In genomic region chr9:17614246-17614645, GRCh38 we compare ENCODE assay signal across 15 cellular contexts. TPM values are rescaled to one million over a fixed set of nuclear protein-coding genes. Genes with fewer than 3 reads are reported as not detected.
DNase-seq lines count a peak whose midpoint lies in the region; ATAC-seq and TF ChIP-seq lines count a peak whose summit lies in the region.
"Had no signal": no experiment of that assay in that cellular context is flagged by ENCODE, and none has a peak within 500 bp of the region (broad histone marks: within the 10 kb centered on the region; RNA-seq: fewer than 3 reads in every experiment).

No MANE protein-coding gene starts in this region.

- peak overlapping the region in 4 of 5 experiments; percentile 15 to 72 (median 29) for H3K27ac Mint-ChIP-seq in brain
- H3K27ac Mint-ChIP-seq: CD4-positive, alpha-beta T cell had no signal

- H3K9me3 Mint-ChIP-seq in brain, result peaks cover 0 to 3% (median 0%) of the 10 kb centered on the region in 5 experiments

- ATAC-seq in HG02642 (IDR thresholded peaks at IDR 0.05; ENCODE audit: poor library complexity, unreplicated experiment), result no peak
- ATAC-seq: A549 had no signal

- DNase-seq in G401 (ENCODE audit: low spot score) (peak; percentile 94), NCI-H446 treated with DMSO at 0.1 percent for 48 hours (lab: John Stamatoyannopoulos, UW) (peak; percentile 44), medulla oblongata (ENCODE audit: extremely low spot score) (peak; percentile 14), LoVo (ENCODE audit: low spot score) (no peak), NCI-H1930 (lab: John Stamatoyannopoulos, UW) (no peak), NOMO-1 treated with dmso at 0.1 percent for 144 hours (lab: John Stamatoyannopoulos, UW; ENCODE audit: unreplicated experiment) (no peak)
- DNase-seq: AML-193; Caco-2; CD4-positive, alpha-beta T cell; GDM1 had no signal

- no peak overlapping the region for H3K4me3 Mint-ChIP-seq in brain
- H3K4me3 Mint-ChIP-seq: CD4-positive, alpha-beta T cell had no signal

- no peak for TF ChIP-seq CTCF in brain (conservative IDR thresholded peaks at IDR 0.05)

- in situ Hi-C loops in G401 (cut with HindIII; ENCODE audit: low sequenced_read_pairs), result no loop called here

- no peaks in the 10 kb centered on the region for H3K36me3 Mint-ChIP-seq in brain

- peaks cover 36% of the 10 kb centered on the region for H3K4me1 Mint-ChIP-seq in brain

- peaks cover 12% of the 10 kb centered on the region for H3K27me3 Mint-ChIP-seq in brain

RNA-seq across cellular contexts. Expression of gene SH3GL2, which starts 35.4 kb away (rescaled TPM):
- total RNA-seq in G401 (2014; rRNA removed; shearing (Covaris generic)), result not detected in 2 replicates
- 58.4 TPM for polyA plus RNA-seq in brain (ENCODE audit: insufficient read depth, low read depth, low replicate concordance)
- total RNA-seq: Caco-2; CD4-positive, alpha-beta T cell; GM23248; HT1080 had no signal

Comparison
In these comparisons a context has a peak if more than half of its experiments do, and no peak if none do; other contexts are left out.
1. DNase-seq: peak in G401 (single experiment), NCI-H446 treated with DMSO at 0.1 percent for 48 hours (single experiment) and medulla oblongata (single experiment); none in LoVo (single experiment), NCI-H1930 (0 of 2) and NOMO-1 treated with dmso at 0.1 percent for 144 hours (single experiment).